3 cellular contexts compared by ENCODE assay signal in the genomic region with DNA sequence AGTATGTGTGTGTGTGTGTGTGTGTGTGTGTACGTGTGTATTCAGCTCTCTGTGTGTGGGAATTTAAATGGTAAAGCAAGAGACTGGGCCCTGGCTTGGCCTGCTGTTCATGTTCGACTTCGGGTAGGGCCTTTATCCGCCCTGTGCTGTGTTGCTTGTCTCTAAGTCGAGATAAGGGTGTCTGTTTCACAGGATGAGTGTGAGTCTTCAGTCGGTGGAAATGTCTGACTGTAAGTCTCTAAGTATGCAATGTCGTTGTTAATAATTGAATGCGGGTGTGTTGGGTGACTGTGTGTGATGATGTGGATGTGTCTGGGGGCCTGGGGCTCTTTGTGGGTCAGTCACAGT.
TF ChIP-seq lines count a peak whose summit lies in the region.

No MANE protein-coding gene starts in this region.

TF ChIP-seq in SK-N-SH, 30 proteins besides CTCF, POLR2A, EP300 and RAD21:
- no peak for TF ChIP-seq MEF2A (IDR thresholded peaks at IDR 0.05; ENCODE audit: borderline replicate concordance, low read depth)
- TF ChIP-seq TCF12 (IDR thresholded peaks at IDR 0.05): no peak
- no peak for TF ChIP-seq GATA2 (CRISPR knock-in tag; IDR thresholded peaks at IDR 0.05)
- TF ChIP-seq, protein P1, sequence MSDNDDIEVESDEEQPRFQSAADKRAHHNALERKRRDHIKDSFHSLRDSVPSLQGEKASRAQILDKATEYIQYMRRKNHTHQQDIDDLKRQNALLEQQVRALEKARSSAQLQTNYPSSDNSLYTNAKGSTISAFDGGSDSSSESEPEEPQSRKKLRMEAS (IDR thresholded peaks at IDR 0.05; ENCODE audit: low read depth): no peak
- no peak for TF ChIP-seq GABPA (IDR thresholded peaks at IDR 0.05; ENCODE audit: low read depth)
- no peak for TF ChIP-seq IRF3 (IDR thresholded peaks at IDR 0.05; ENCODE audit: low read depth, low read length)
- TF ChIP-seq FOSL2 (IDR thresholded peaks at IDR 0.05; ENCODE audit: borderline replicate concordance, low read depth): no peak
- TF ChIP-seq SMC3 (IDR thresholded peaks at IDR 0.05; ENCODE audit: low read depth, low read length): no peak
- TF ChIP-seq NRF1 (IDR thresholded peaks at IDR 0.05; ENCODE audit: low read depth, low read length): no peak
- no peak for TF ChIP-seq FOXM1 (IDR thresholded peaks at IDR 0.05; ENCODE audit: low read depth)
- TF ChIP-seq TAF1 (IDR thresholded peaks at IDR 0.05; ENCODE audit: borderline replicate concordance, low read depth, low read length): no peak
- TF ChIP-seq EZH2phosphoT487 (IDR thresholded peaks at IDR 0.05; ENCODE audit: borderline replicate concordance, low read depth): no peak
TF ChIP-seq in SK-N-SH: peak in this region for 0.

TF ChIP-seq in SK-N-SH treated with all-trans-retinoic acid at 6 μM for 48 hours, 23 proteins besides CTCF, POLR2A, EP300 and RAD21:
- TF ChIP-seq, protein P2, sequence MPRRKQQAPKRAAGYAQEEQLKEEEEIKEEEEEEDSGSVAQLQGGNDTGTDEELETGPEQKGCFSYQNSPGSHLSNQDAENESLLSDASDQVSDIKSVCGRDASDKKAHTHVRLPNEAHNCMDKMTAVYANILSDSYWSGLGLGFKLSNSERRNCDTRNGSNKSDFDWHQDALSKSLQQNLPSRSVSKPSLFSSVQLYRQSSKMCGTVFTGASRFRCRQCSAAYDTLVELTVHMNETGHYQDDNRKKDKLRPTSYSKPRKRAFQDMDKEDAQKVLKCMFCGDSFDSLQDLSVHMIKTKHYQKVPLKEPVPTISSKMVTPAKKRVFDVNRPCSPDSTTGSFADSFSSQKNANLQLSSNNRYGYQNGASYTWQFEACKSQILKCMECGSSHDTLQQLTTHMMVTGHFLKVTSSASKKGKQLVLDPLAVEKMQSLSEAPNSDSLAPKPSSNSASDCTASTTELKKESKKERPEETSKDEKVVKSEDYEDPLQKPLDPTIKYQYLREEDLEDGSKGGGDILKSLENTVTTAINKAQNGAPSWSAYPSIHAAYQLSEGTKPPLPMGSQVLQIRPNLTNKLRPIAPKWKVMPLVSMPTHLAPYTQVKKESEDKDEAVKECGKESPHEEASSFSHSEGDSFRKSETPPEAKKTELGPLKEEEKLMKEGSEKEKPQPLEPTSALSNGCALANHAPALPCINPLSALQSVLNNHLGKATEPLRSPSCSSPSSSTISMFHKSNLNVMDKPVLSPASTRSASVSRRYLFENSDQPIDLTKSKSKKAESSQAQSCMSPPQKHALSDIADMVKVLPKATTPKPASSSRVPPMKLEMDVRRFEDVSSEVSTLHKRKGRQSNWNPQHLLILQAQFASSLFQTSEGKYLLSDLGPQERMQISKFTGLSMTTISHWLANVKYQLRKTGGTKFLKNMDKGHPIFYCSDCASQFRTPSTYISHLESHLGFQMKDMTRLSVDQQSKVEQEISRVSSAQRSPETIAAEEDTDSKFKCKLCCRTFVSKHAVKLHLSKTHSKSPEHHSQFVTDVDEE (CRISPR knock-in tag; IDR thresholded peaks at IDR 0.05): no peak
- no peak for TF ChIP-seq TOX (CRISPR knock-in tag; IDR thresholded peaks at IDR 0.05; ENCODE audit: borderline replicate concordance)
- TF ChIP-seq, protein P3, sequence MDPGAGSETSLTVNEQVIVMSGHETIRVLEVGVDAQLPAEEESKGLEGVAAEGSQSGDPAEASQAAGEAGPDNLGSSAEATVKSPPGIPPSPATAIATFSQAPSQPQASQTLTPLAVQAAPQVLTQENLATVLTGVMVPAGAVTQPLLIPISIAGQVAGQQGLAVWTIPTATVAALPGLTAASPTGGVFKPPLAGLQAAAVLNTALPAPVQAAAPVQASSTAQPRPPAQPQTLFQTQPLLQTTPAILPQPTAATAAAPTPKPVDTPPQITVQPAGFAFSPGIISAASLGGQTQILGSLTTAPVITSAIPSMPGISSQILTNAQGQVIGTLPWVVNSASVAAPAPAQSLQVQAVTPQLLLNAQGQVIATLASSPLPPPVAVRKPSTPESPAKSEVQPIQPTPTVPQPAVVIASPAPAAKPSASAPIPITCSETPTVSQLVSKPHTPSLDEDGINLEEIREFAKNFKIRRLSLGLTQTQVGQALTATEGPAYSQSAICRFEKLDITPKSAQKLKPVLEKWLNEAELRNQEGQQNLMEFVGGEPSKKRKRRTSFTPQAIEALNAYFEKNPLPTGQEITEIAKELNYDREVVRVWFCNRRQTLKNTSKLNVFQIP (CRISPR knock-in tag; IDR thresholded peaks at IDR 0.05; ENCODE audit: borderline replicate concordance, low read depth): no peak
- no peak for TF ChIP-seq ZC3H10 (CRISPR knock-in tag; IDR thresholded peaks at IDR 0.05)
- no peak for TF ChIP-seq ZNF565 (CRISPR knock-in tag; conservative IDR thresholded peaks at IDR 0.05; ENCODE audit: low read depth)
- TF ChIP-seq, protein P4, sequence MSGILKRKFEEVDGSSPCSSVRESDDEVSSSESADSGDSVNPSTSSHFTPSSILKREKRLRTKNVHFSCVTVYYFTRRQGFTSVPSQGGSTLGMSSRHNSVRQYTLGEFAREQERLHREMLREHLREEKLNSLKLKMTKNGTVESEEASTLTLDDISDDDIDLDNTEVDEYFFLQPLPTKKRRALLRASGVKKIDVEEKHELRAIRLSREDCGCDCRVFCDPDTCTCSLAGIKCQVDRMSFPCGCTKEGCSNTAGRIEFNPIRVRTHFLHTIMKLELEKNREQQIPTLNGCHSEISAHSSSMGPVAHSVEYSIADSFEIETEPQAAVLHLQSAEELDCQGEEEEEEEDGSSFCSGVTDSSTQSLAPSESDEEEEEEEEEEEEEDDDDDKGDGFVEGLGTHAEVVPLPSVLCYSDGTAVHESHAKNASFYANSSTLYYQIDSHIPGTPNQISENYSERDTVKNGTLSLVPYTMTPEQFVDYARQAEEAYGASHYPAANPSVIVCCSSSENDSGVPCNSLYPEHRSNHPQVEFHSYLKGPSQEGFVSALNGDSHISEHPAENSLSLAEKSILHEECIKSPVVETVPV (CRISPR knock-in tag; IDR thresholded peaks at IDR 0.05): no peak

TF ChIP-seq in K562, 482 proteins besides CTCF, POLR2A, EP300 and RAD21:
- TF ChIP-seq ZNF79 (CRISPR knock-in tag; IDR thresholded peaks at IDR 0.05; ENCODE audit: low read depth) (no peak), SRSF9 (IDR thresholded peaks at IDR 0.05; ENCODE audit: borderline replicate concordance, low read depth, low read length) (no peak), MEF2D (tag; conservative IDR thresholded peaks at IDR 0.05; ENCODE audit: low read depth) (no peak)
- TF ChIP-seq, protein P5, sequence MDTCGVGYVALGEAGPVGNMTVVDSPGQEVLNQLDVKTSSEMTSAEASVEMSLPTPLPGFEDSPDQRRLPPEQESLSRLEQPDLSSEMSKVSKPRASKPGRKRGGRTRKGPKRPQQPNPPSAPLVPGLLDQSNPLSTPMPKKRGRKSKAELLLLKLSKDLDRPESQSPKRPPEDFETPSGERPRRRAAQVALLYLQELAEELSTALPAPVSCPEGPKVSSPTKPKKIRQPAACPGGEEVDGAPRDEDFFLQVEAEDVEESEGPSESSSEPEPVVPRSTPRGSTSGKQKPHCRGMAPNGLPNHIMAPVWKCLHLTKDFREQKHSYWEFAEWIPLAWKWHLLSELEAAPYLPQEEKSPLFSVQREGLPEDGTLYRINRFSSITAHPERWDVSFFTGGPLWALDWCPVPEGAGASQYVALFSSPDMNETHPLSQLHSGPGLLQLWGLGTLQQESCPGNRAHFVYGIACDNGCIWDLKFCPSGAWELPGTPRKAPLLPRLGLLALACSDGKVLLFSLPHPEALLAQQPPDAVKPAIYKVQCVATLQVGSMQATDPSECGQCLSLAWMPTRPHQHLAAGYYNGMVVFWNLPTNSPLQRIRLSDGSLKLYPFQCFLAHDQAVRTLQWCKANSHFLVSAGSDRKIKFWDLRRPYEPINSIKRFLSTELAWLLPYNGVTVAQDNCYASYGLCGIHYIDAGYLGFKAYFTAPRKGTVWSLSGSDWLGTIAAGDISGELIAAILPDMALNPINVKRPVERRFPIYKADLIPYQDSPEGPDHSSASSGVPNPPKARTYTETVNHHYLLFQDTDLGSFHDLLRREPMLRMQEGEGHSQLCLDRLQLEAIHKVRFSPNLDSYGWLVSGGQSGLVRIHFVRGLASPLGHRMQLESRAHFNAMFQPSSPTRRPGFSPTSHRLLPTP (IDR thresholded peaks at IDR 0.05; ENCODE audit: borderline replicate concordance, extremely low read depth, insufficient read length): no peak
TF ChIP-seq in K562: peak in this region for 0.
